ENCODE assay signal across 1 cellular context in genomic region chr5:39102684-39103155, GRCh38.
TF ChIP-seq lines count a peak whose summit lies in the region.

No MANE protein-coding gene starts in this region.

TF ChIP-seq in H1, 55 proteins besides CTCF, POLR2A, EP300 and RAD21 (continued from another document):
- TF ChIP-seq TAF7 (optimal IDR thresholded peaks at IDR 0.05; ENCODE audit: borderline replicate concordance, low read depth, low read length), result no peak
- no peak for TF ChIP-seq NRF1 (IDR thresholded peaks at IDR 0.05; ENCODE audit: low read depth, low read length)
- TF ChIP-seq EZH2 (IDR thresholded peaks at IDR 0.05; ENCODE audit: low read depth, low read length, severe bottlenecking), result no peak
- TF ChIP-seq SP1 (IDR thresholded peaks at IDR 0.05; ENCODE audit: low read depth, low read length), result no peak
- no peak for TF ChIP-seq KDM5A (IDR thresholded peaks at IDR 0.05; ENCODE audit: low read length)
- no peak for TF ChIP-seq BRCA1 (IDR thresholded peaks at IDR 0.05; ENCODE audit: low read depth, low read length)
- no peak for TF ChIP-seq KDM4A (IDR thresholded peaks at IDR 0.05; ENCODE audit: low read depth, low read length, severe bottlenecking)
- TF ChIP-seq CHD7 (IDR thresholded peaks at IDR 0.05; ENCODE audit: insufficient replicate concordance, low read length), result no peak
- no peak for TF ChIP-seq HDAC6 (IDR thresholded peaks at IDR 0.05; ENCODE audit: low read depth, low read length)
- no peak for TF ChIP-seq JUND (IDR thresholded peaks at IDR 0.05; ENCODE audit: low read length)
- TF ChIP-seq YY1 (IDR thresholded peaks at IDR 0.05; ENCODE audit: low read depth, low read length), result no peak
- no peak for TF ChIP-seq SUZ12 (IDR thresholded peaks at IDR 0.05; ENCODE audit: low read length)
- no peak for TF ChIP-seq ATF2 (IDR thresholded peaks at IDR 0.05; ENCODE audit: low read length)
- TF ChIP-seq CEBPB (IDR thresholded peaks at IDR 0.05; ENCODE audit: low read depth, low read length), result no peak
